3 cellular contexts compared by ENCODE assay signal in the genomic region with DNA sequence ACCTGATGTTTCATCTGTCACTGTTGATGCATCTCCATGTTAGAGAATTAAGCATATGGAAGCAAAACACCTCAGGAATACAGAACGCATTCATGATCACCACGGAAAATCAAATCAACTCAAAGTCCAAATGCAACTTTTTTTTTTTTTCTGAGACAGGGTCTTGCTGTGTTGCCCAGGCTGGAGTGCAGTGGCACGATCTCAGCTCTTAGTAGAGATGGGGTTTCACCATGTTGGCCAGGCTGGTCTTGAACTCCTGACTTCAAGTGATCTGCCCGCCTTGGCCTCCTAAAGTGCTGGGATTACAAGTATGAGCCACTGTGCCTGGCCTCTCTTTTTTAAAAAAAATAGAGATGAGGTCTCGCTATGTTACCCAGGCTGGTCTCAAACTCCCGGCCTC.
TF ChIP-seq lines count a peak whose summit lies in the region.

No MANE protein-coding gene starts in this region.

TF ChIP-seq in HEK293, 187 proteins besides CTCF, POLR2A, EP300 and RAD21:
- peak; percentile 88 for TF ChIP-seq ZNF121 (tag by site-specific recombination; IDR thresholded peaks at IDR 0.05)

TF ChIP-seq in K562, 482 proteins besides CTCF, POLR2A, EP300 and RAD21:
- peak; percentile 49; the same call in 1 of the 2 replicates for TF ChIP-seq ZNF121 (CRISPR knock-in tag; conservative IDR thresholded peaks at IDR 0.05)

TF ChIP-seq in HepG2, 621 proteins besides CTCF, POLR2A, EP300 and RAD21:
- TF ChIP-seq ZNF121 (CRISPR knock-in tag; IDR thresholded peaks at IDR 0.05), result peak; percentile 30; the same call in 1 of the 2 replicates
